Comparison of ENCODE assay signal across 21 cellular contexts in genomic region chr6:156556830-156557229, GRCh38.
DNase-seq lines count a peak whose midpoint lies in the region; ATAC-seq and TF ChIP-seq lines count a peak whose summit lies in the region.
"Had no signal": no experiment of that assay in that cellular context is flagged by ENCODE, and none has a peak within 500 bp of the region (broad histone marks: within the 10 kb centered on the region; RNA-seq: fewer than 3 reads in every experiment).

No MANE protein-coding gene starts in this region.

- H3K4me1 Mint-ChIP-seq in MCF 10A (ENCODE audit: insufficient read depth, unreplicated experiment): no peaks in the 10 kb centered on the region
- H3K4me1 Mint-ChIP-seq: activated naive CD4-positive, alpha-beta T cell treated with anti-CD3 and anti-CD28 coated beads, Interleukin-2, amount 10 ng/mL, durations not matched to agents 7 days and 5 days had no signal

- ATAC-seq in Panc1 (no peak), thoracic aorta (ENCODE audit: insufficient number of reproducible peaks, low FRiP score, low read depth) (no peak), GM18511 (IDR thresholded peaks at IDR 0.05; ENCODE audit: unreplicated experiment) (no peak)
- ATAC-seq: activated CD8-positive, alpha-beta T cell treated with anti-CD3 and anti-CD28 coated beads for 36 hours; left colon; stimulated activated naive CD8-positive, alpha-beta T cell treated with anti-CD3 and anti-CD28 coated beads, Interleukin-15, Interleukin-2, amounts not matched to agents 100 U/mL and 50 U/mL, for 24 hours had no signal

- H3K36me3 ChIP-seq in mammary epithelial cell (ENCODE audit: insufficient read depth, low read length): no peaks in the 10 kb centered on the region
- H3K36me3 ChIP-seq in Panc1 (ENCODE audit: control insufficient read depth, insufficient read depth, low read length): no peaks in the 10 kb centered on the region
- H3K36me3 ChIP-seq in thoracic aorta: no peaks in the 10 kb centered on the region
- no peaks in the 10 kb centered on the region for H3K36me3 ChIP-seq in tibial nerve

- no peaks in the 10 kb centered on the region for H3K27me3 Mint-ChIP-seq in MCF 10A (ENCODE audit: insufficient read depth, unreplicated experiment)

- no peak for TF ChIP-seq EP300 in tibial nerve (IDR thresholded peaks at IDR 0.05)

- dilution Hi-C loops in mammary epithelial cell (cut with HindIII; ENCODE audit: low sequenced_read_pairs): no loop called here

- DNase-seq in mammary epithelial cell: no peak
- DNase-seq in MCF 10A (ENCODE audit: unreplicated experiment): no peak
- no peak for DNase-seq in Panc1 (ENCODE audit: low read depth, low spot score)
- DNase-seq in thoracic aorta (ENCODE audit: low spot score): no peak
- no peak for DNase-seq in middle frontal gyrus (ENCODE audit: extremely low spot score, low spot score)
- DNase-seq in tibial nerve (ENCODE audit: low spot score in 2 of 2): no peak
- DNase-seq: activated CD8-positive, alpha-beta T cell treated with anti-CD3 and anti-CD28 coated beads for 36 hours; activated naive CD4-positive, alpha-beta T cell treated with anti-CD3 and anti-CD28 coated beads, Interleukin-2, amount 10 ng/mL, durations not matched to agents 7 days and 5 days; activated T-cell treated with anti-CD3 and anti-CD28 coated beads, Interleukin-2, amount 50 U/mL, for 24 hours; central memory CD4-positive, alpha-beta T cell; MM.1S; stimulated activated naive CD8-positive, alpha-beta T cell treated with anti-CD3 and anti-CD28 coated beads, Interleukin-15, Interleukin-2, amounts not matched to agents 100 U/mL and 50 U/mL, for 24 hours; T-helper 9 cell had no signal

- H3K4me3 ChIP-seq in mammary epithelial cell (replicated peaks in 1 of 3; ENCODE audit: insufficient read depth in 1 of 3, low read depth in 2 of 3, low read length in 3 of 3) (no peak overlapping the region), Panc1 (ENCODE audit: low read depth in 2 of 2, low read length in 2 of 2) (no peak overlapping the region), thoracic aorta (peak overlapping the region; percentile 43), tibial nerve (no peak overlapping the region)
- H3K4me3 ChIP-seq: psoas muscle, smooth muscle cell had no signal

- no peaks in the 10 kb centered on the region for H4K20me1 ChIP-seq in mammary epithelial cell (ENCODE audit: insufficient read depth, low read length)

- H3K27me3 ChIP-seq in mammary epithelial cell (ENCODE audit: insufficient read depth, low read length): no peaks in the 10 kb centered on the region
- no peaks in the 10 kb centered on the region for H3K27me3 ChIP-seq in Panc1 (ENCODE audit: control insufficient read depth, insufficient read depth, low read length)
- no peaks in the 10 kb centered on the region for H3K27me3 ChIP-seq in layer of hippocampus (ENCODE audit: control insufficient read depth, insufficient read depth, low read length)
- no peaks in the 10 kb centered on the region for H3K27me3 ChIP-seq in thoracic aorta (replicated peaks; ENCODE audit: insufficient read depth)
- H3K27me3 ChIP-seq in tibial nerve: no peaks in the 10 kb centered on the region

- TF ChIP-seq CTCF in mammary epithelial cell (conservative IDR thresholded peaks at IDR 0.05 in 1 of 2, IDR thresholded peaks at IDR 0.05 in 1 of 2; ENCODE audit: extremely low read depth in 1 of 2, insufficient read depth in 1 of 2, low read depth in 1 of 2, low read length in 2 of 2) (no peak), MCF 10A (IDR thresholded peaks at IDR 0.05; ENCODE audit: unreplicated experiment) (no peak), Panc1 (IDR thresholded peaks at IDR 0.05) (no peak), thoracic aorta (IDR thresholded peaks at IDR 0.05) (no peak), tibial nerve (IDR thresholded peaks at IDR 0.05) (no peak)

- CTCF ChIA-PET in mammary epithelial cell (lab: Charles Lee; ENCODE audit: low non-redundant PET): no interaction called here
- CTCF ChIA-PET in MCF 10A (lab: Yijun Ruan, JAX): no interaction called here
- CTCF ChIA-PET in Panc1 (lab: Charles Lee): no interaction called here

- H3K9me3 ChIP-seq in mammary epithelial cell (replicated peaks; ENCODE audit: insufficient read depth, low read length) (no peaks in the 10 kb centered on the region), Panc1 (ENCODE audit: control insufficient read depth, insufficient read depth, low read depth, low read length) (no peaks in the 10 kb centered on the region), thoracic aorta (no peaks in the 10 kb centered on the region), tibial nerve (peaks cover 0 to 10% (median 0%) of the 10 kb centered on the region in 4 donors)
- H3K9me3 ChIP-seq: psoas muscle had no signal

- H3K4me3 Mint-ChIP-seq in MCF 10A (ENCODE audit: unreplicated experiment): no peak overlapping the region
- H3K4me3 Mint-ChIP-seq: activated CD8-positive, alpha-beta T cell treated with anti-CD3 and anti-CD28 coated beads for 36 hours; activated naive CD4-positive, alpha-beta T cell treated with anti-CD3 and anti-CD28 coated beads, Interleukin-2, amount 10 ng/mL, durations not matched to agents 7 days and 5 days; activated T-cell treated with anti-CD3 and anti-CD28 coated beads, Interleukin-2, amount 50 U/mL, for 24 hours; neural crest cell; type B pancreatic cell had no signal

- peaks cover 14% of the 10 kb centered on the region for H3K9me3 Mint-ChIP-seq in MCF 10A (ENCODE audit: unreplicated experiment)

- H3K4me1 ChIP-seq in mammary epithelial cell (ENCODE audit: insufficient read depth, low read length): no peaks in the 10 kb centered on the region
- peaks cover 3% of the 10 kb centered on the region; the same call in 1 of the 2 replicates for H3K4me1 ChIP-seq in Panc1 (ENCODE audit: control insufficient read depth, insufficient read depth, low read length)
- H3K4me1 ChIP-seq in thoracic aorta (ENCODE audit: control insufficient read depth in 1 of 2, low read depth in 2 of 2): peaks cover 0 to 4% of the 10 kb centered on the region in 2 donors
- H3K4me1 ChIP-seq in tibial nerve: no peaks in the 10 kb centered on the region
- H3K4me1 ChIP-seq: psoas muscle had no signal

- H3K27ac ChIP-seq in mammary epithelial cell (ENCODE audit: insufficient read depth, low read depth, low read length): no peak overlapping the region
- H3K27ac ChIP-seq in Panc1 (ENCODE audit: low read length): peak overlapping the region; percentile 74
- peak overlapping the region; percentile 62 for H3K27ac ChIP-seq in layer of hippocampus (ENCODE audit: low read depth, low read length)
- no peak overlapping the region for H3K27ac ChIP-seq in thoracic aorta
- H3K27ac ChIP-seq in tibial nerve: no peak overlapping the region
- H3K27ac ChIP-seq: psoas muscle had no signal

- H3K27ac Mint-ChIP-seq in MCF 10A (ENCODE audit: low read depth, unreplicated experiment): no peak overlapping the region
- H3K27ac Mint-ChIP-seq: activated CD8-positive, alpha-beta T cell treated with anti-CD3 and anti-CD28 coated beads for 36 hours; activated naive CD4-positive, alpha-beta T cell treated with anti-CD3 and anti-CD28 coated beads, Interleukin-2, amount 10 ng/mL, durations not matched to agents 7 days and 5 days; activated T-cell treated with anti-CD3 and anti-CD28 coated beads, Interleukin-2, amount 50 U/mL, for 24 hours; type B pancreatic cell had no signal

- no peak overlapping the region for H3K4me2 ChIP-seq in mammary epithelial cell (ENCODE audit: insufficient read depth, low read depth, low read length)

- H3K36me3 Mint-ChIP-seq in MCF 10A (ENCODE audit: insufficient read depth, unreplicated experiment): no peaks in the 10 kb centered on the region
- H3K36me3 Mint-ChIP-seq: activated naive CD4-positive, alpha-beta T cell treated with anti-CD3 and anti-CD28 coated beads, Interleukin-2, amount 10 ng/mL, durations not matched to agents 7 days and 5 days; CD14-positive monocyte; type B pancreatic cell had no signal

- peak overlapping the region; percentile 7 for H2AFZ ChIP-seq in mammary epithelial cell (ENCODE audit: low read depth, low read length)

- no peak overlapping the region for H3K9ac ChIP-seq in mammary epithelial cell (ENCODE audit: insufficient read depth, low read length)

- no peaks in the 10 kb centered on the region for H3K79me2 ChIP-seq in mammary epithelial cell (ENCODE audit: insufficient read depth, low read length)

- TF ChIP-seq POLR2A in tibial nerve (IDR thresholded peaks at IDR 0.05): no peak

- in situ Hi-C loops in mammary epithelial cell (cut with MboI; ENCODE audit: low sequenced_read_pairs in 2 of 2): loop anchor here in 1 of 2 donors (25.0 kb wide), 1 partner anchor 1220 kb away; no protein-coding TSS in a partner anchor
- in situ Hi-C loops in Panc1 (cut with HindIII; ENCODE audit: low pct_unique_long_range_greater_than_20kb, low sequenced_read_pairs): no loop called here

- BruUV-seq in mammary epithelial cell (replicated peaks; lab: Mats Ljungman, UMichigan) (no TSS peak), MCF 10A (replicated peaks; lab: Mats Ljungman, UMichigan) (no TSS peak), Panc1 (replicated peaks; lab: Mats Ljungman, UMichigan) (no TSS peak)

- intact Hi-C loops in mammary epithelial cell (cut with micrococcal nuclease) (no loop called here), MCF 10A (cut with micrococcal nuclease) (no loop called here), Panc1 (cut with micrococcal nuclease; ENCODE audit: unreplicated experiment) (no loop called here)

- POLR2A ChIA-PET in MCF 10A (lab: Yijun Ruan, JAX) (no interaction called here), Panc1 (lab: Charles Lee) (no interaction called here)

- WGBS in mammary epithelial cell (ENCODE audit: low coverage, missing lambda C conversion rate): 82% methylated on average over 4 of the region's 4 CpGs
- 83 to 90% methylated on average over 4 of the region's 4 CpGs for WGBS in tibial nerve, 2 donors

Comparison
In these comparisons a context has a peak if more than half of its experiments do, and no peak if none do; other contexts are left out.
1. H3K27ac ChIP-seq: peak in Panc1 (single experiment) and layer of hippocampus (single experiment); none in mammary epithelial cell (single experiment), thoracic aorta (0 of 2) and tibial nerve (0 of 4).